ENCODE assay signal across 25 cellular contexts in genomic region chr4:6596948-6597347, GRCh38. TPM values are rescaled to one million over a fixed set of nuclear protein-coding genes. Genes with fewer than 3 reads are reported as not detected.
DNase-seq lines count a peak whose midpoint lies in the region; ATAC-seq, FAIRE-seq and TF ChIP-seq lines count a peak whose summit lies in the region.
"Had no signal": no experiment of that assay in that cellular context is flagged by ENCODE, and none has a peak within 500 bp of the region (broad histone marks: within the 10 kb centered on the region; RNA-seq: fewer than 3 reads in every experiment).

No MANE protein-coding gene starts in this region.

- TF ChIP-seq POLR2A in K562 (conservative IDR thresholded peaks at IDR 0.05), result no peak

- H3F3A ChIP-seq in OCI-LY1 (ENCODE audit: insufficient read depth, low read length), result no peaks in the 10 kb centered on the region

- no peaks in the 10 kb centered on the region for H3K79me2 ChIP-seq in OCI-LY1 (ENCODE audit: insufficient read depth, low read length)
- no peaks in the 10 kb centered on the region for H3K79me2 ChIP-seq in K562 (ENCODE audit: control insufficient read depth, insufficient read depth, low read length)

- intact Hi-C loops in K562 (cut with micrococcal nuclease), result no loop called here

- no peak overlapping the region for H2AFZ ChIP-seq in OCI-LY1 (ENCODE audit: low read length)
- no peak overlapping the region for H2AFZ ChIP-seq in K562 (ENCODE audit: low read depth, low read length)

- H3K9me1 ChIP-seq in K562 (ENCODE audit: control insufficient read depth, insufficient read depth, low read length), result no peaks in the 10 kb centered on the region

- no peaks in the 10 kb centered on the region for H3K9me3 ChIP-seq in BLaER1
- no peaks in the 10 kb centered on the region for H3K9me3 ChIP-seq in OCI-LY1 (ENCODE audit: low read length)
- no peaks in the 10 kb centered on the region for H3K9me3 ChIP-seq in K562 (replicated peaks; ENCODE audit: control insufficient read depth, insufficient read depth, low read depth, low read length)
- H3K9me3 ChIP-seq: A549, BE2C, Caco-2, HAP-1 had no signal

- H3K9me2 ChIP-seq in OCI-LY1 (ENCODE audit: low read depth, low read length), result no peaks in the 10 kb centered on the region

- POLR2A ChIA-PET in K562 (lab: Yijun Ruan, JAX), result interaction anchor here (0.7 to 2.1 kb wide), 2 partner anchors 9 to 438 kb away, joined by 4 to 5 read pairs; no protein-coding TSS in a partner anchor

- no TSS peak for BruUV-seq in K562 (replicated peaks; lab: Mats Ljungman, UMichigan)

- H3K4me2 ChIP-seq in BLaER1, result peak overlapping the region; percentile 86
- H3K4me2 ChIP-seq in OCI-LY1 (ENCODE audit: low read length), result no peak overlapping the region
- no peak overlapping the region for H3K4me2 ChIP-seq in K562 (ENCODE audit: insufficient read depth, low read length)
- H3K4me2 ChIP-seq: A549 had no signal

- no peak for TF ChIP-seq EP300 in K562 (IDR thresholded peaks at IDR 0.05; ENCODE audit: low read length)

- WGBS in K562 (ENCODE audit: insufficient coverage, low coverage, missing lambda C conversion rate), result 75% methylated on average over 9 of the region's 17 CpGs

- DNase-seq in K562 (ENCODE audit: extremely low read depth in 1 of 4, low spot score in 3 of 4) (no peak), GM13976 (ENCODE audit: low spot score) (no peak)
- no peak for DNase-seq in stimulated activated CD4-positive, alpha-beta T cell treated with anti-CD3 and anti-CD28 coated beads, Interleukin-15, amount 100 ng/mL, for 24 hours
- DNase-seq: 8988T; ACHN; AML-193; BE2C; Caco-2; CD4-positive, CD25-positive, alpha-beta regulatory T cell; CD8-positive, alpha-beta T cell; DMS79; EL; GDM1; GOT3; HFFc6 had no signal

- H4K20me1 ChIP-seq in BLaER1 (no peaks in the 10 kb centered on the region), OCI-LY1 (ENCODE audit: insufficient read depth, low read length) (no peaks in the 10 kb centered on the region), K562 (replicated peaks; ENCODE audit: control insufficient read depth, insufficient read depth, low read length) (peaks cover 6% of the 10 kb centered on the region; the same call in 1 of the 2 replicates)

- no peak for TF ChIP-seq RAD21 in K562 (CRISPR knock-in tag; conservative IDR thresholded peaks at IDR 0.05 in 1 of 2, IDR thresholded peaks at IDR 0.05 in 1 of 2)

- peak overlapping the region; percentile 84 for H3K27ac ChIP-seq in BLaER1
- peak overlapping the region; percentile 91 for H3K27ac ChIP-seq in OCI-LY1 (ENCODE audit: low read depth, low read length, poor library complexity, severe bottlenecking)
- H3K27ac ChIP-seq in K562 (ENCODE audit: extremely low read depth, low read depth, low read length), result no peak overlapping the region
- H3K27ac ChIP-seq in temporal lobe (ENCODE audit: low read depth, low read length), result peak overlapping the region; percentile 50
- H3K27ac ChIP-seq: A549, C4-2B had no signal

- H3K9ac ChIP-seq in BLaER1 (0 out of 2 replicates have a peak overlapping the region, but pooled peaks have one; percentile 3), OCI-LY1 (ENCODE audit: low read length) (no peak overlapping the region), K562 (ENCODE audit: insufficient read depth in 1 of 2, low read depth in 2 of 2, low read length in 2 of 2) (peak overlapping the region in 1 of 2 experiments; percentile 33; a peak in 1 of 4 replicates)

- H3K36me3 ChIP-seq in BLaER1 (peaks cover 25% of the 10 kb centered on the region), OCI-LY1 (ENCODE audit: insufficient read depth, low read length) (no peaks in the 10 kb centered on the region), K562 (ENCODE audit: control insufficient read depth, insufficient read depth, low read length) (no peaks in the 10 kb centered on the region; the same call in 2 of the 3 replicates)
- H3K36me3 ChIP-seq: BE2C, HAP-1 had no signal

- no peak for TF ChIP-seq CTCF in OCI-LY1 (IDR thresholded peaks at IDR 0.05; ENCODE audit: low read length)
- no peak for TF ChIP-seq CTCF in K562 (IDR thresholded peaks at IDR 0.05 in 2 of 3, conservative IDR thresholded peaks at IDR 0.05 in 1 of 3; ENCODE audit: insufficient read depth in 2 of 3, low read depth in 1 of 3, low read length in 3 of 3)
- no peak for TF ChIP-seq CTCF in GM13976 (IDR thresholded peaks at IDR 0.05; ENCODE audit: borderline replicate concordance, control extremely low read depth, extremely low read depth, insufficient read depth, missing control alignments)

- H3K4me3 ChIP-seq in BLaER1, result no peak overlapping the region
- H3K4me3 ChIP-seq in OCI-LY1 (ENCODE audit: low read depth, low read length, poor library complexity, severe bottlenecking), result no peak overlapping the region
- no peak overlapping the region for H3K4me3 ChIP-seq in K562
- H3K4me3 ChIP-seq: A549, GM12878, HAP-1 had no signal

- no peak for ATAC-seq in K562
- no peak for ATAC-seq in GM21526 (IDR thresholded peaks at IDR 0.05; ENCODE audit: low FRiP score, unreplicated experiment)
- ATAC-seq: CD8-positive, alpha-beta T cell; GM12878 had no signal

- in situ Hi-C loops in K562 (cut with MboI), result no loop called here
- in situ Hi-C loops in GM13976 (cut with MboI; ENCODE audit: low sequenced_read_pairs, unreplicated experiment), result no loop called here

- CTCF ChIA-PET in K562 (lab: Yijun Ruan, JAX; ENCODE audit: low intra/inter-chr PET ratio), result no interaction called here

- no peaks in the 10 kb centered on the region for H3K27me3 ChIP-seq in BLaER1
- no peaks in the 10 kb centered on the region for H3K27me3 ChIP-seq in OCI-LY1 (ENCODE audit: insufficient read depth, low read length)
- no peaks in the 10 kb centered on the region for H3K27me3 ChIP-seq in K562 (ENCODE audit: control insufficient read depth in 2 of 2, insufficient read depth in 2 of 2, low read length in 2 of 2)
- H3K27me3 ChIP-seq: BE2C had no signal

- FAIRE-seq in K562 (lab: Jason Lieb, UNC), result no peak
- FAIRE-seq: A549, GM12878, GM18507, H54 had no signal

- H3K4me1 ChIP-seq in BLaER1 (peaks cover 63% of the 10 kb centered on the region), OCI-LY1 (ENCODE audit: insufficient read depth, low read length, severe bottlenecking) (peaks cover 35% of the 10 kb centered on the region), K562 (replicated peaks in 1 of 2; ENCODE audit: control insufficient read depth in 2 of 2, insufficient read depth in 2 of 2, low read length in 2 of 2) (peaks cover 7 to 32% of the 10 kb centered on the region in 2 experiments; a peak in 4 of 5 replicates)
- H3K4me1 ChIP-seq: A549, BE2C, Caco-2, HAP-1 had no signal

TF ChIP-seq in K562, 482 proteins besides CTCF, POLR2A, EP300 and RAD21:
- 0 out of 2 replicates have a peak, but pooled peaks have one; percentile 42 for TF ChIP-seq POLR2G (IDR thresholded peaks at IDR 0.05; ENCODE audit: low read depth, low read length)
- no peak for TF ChIP-seq ATF3 (IDR thresholded peaks at IDR 0.05)
- TF ChIP-seq ATF3 (CRISPR knock-in tag; conservative IDR thresholded peaks at IDR 0.05), result no peak
- no peak for TF ChIP-seq STAT5A (IDR thresholded peaks at IDR 0.05; ENCODE audit: borderline replicate concordance, low read length)
TF ChIP-seq in K562: peak in this region for 1.

RNA-seq across cellular contexts. Expression of gene MAN2B2, which starts 22.0 kb away (rescaled TPM):
- total RNA-seq in K562 (2011; cell fraction: chromatin; rRNA removed; ENCODE audit: low replicate concordance), result 7.7 and 16.2 TPM in 2 replicates
- total RNA-seq in K562 (2011; cell fraction: nucleolus; rRNA removed), result 17.6 and 18.3 TPM in 2 replicates
- total RNA-seq in K562 (2011; cell fraction: nucleoplasm; rRNA removed), result 12.6 TPM in 2 replicates
- total RNA-seq in K562 (2014; rRNA removed) (5.3 and 6.0 TPM in 2 replicates), K562 (2014; rRNA removed; fragmentation: Illumina TruSeq; extraction: Trizol) (1.7 TPM in 2 replicates), K562 (2015; rRNA removed; fragmentation: Illumina TruSeq; extraction: Trizol) (3.8 and 4.1 TPM in 2 replicates), K562 (2021) (8.5 and 8.8 TPM in 2 replicates), temporal lobe (5.4 TPM)
- polyA plus RNA-seq in K562 (2011; rRNA removed) (2.5 and 3.7 TPM in 2 replicates), K562 (2014; fragmentation: Illumina TruSeq; extraction: Trizol) (3.7 and 4.8 TPM in 2 replicates), K562 (2014; fragmentation: Nextera tagmentation; extraction: Ambion mirVana) (under 1 TPM; 0.21 to 0.27 TPM), K562 (2014; rRNA removed) (4.2 and 4.9 TPM in 2 replicates)
- 3.8 and 8.3 TPM in 2 replicates for polyA plus RNA-seq in K562 (2011; cell fraction: cytosol; rRNA removed)
- 8.0 and 12.5 TPM in 2 replicates for polyA plus RNA-seq in K562 (2011; cell fraction: nucleus; rRNA removed)
- 5.9 and 18.3 TPM in 2 replicates for polyA plus RNA-seq in K562 (2012)
- polyA minus RNA-seq in K562 (2011; rRNA and poly(A)+ RNA removed), result 2.5 and 3.6 TPM in 2 replicates
- polyA minus RNA-seq in K562 (2011; cell fraction: cytosol; rRNA and poly(A)+ RNA removed), result 6.9 and 13.0 TPM in 2 replicates
- 5.7 and 6.0 TPM in 2 replicates for polyA minus RNA-seq in K562 (2011; cell fraction: nucleus; rRNA and poly(A)+ RNA removed)

RNA-seq across cellular contexts. Expression of gene MRFAP1, which starts 43.5 kb away (rescaled TPM):
- 15.5 and 27.2 TPM in 2 replicates for total RNA-seq in K562 (2011; cell fraction: chromatin; rRNA removed; ENCODE audit: low replicate concordance)
- total RNA-seq in K562 (2011; cell fraction: nucleolus; rRNA removed), result 14.7 and 15.3 TPM in 2 replicates
- total RNA-seq in K562 (2011; cell fraction: nucleoplasm; rRNA removed), result 23.0 and 24.2 TPM in 2 replicates
- total RNA-seq in K562 (2014; rRNA removed) (147 and 234 TPM in 2 replicates), K562 (2014; rRNA removed; fragmentation: Illumina TruSeq; extraction: Trizol) (151 and 173 TPM in 2 replicates), K562 (2015; rRNA removed; fragmentation: Illumina TruSeq; extraction: Trizol) (163 and 171 TPM in 2 replicates), K562 (2021) (257 and 270 TPM in 2 replicates), temporal lobe (96.1 TPM)
- polyA plus RNA-seq in K562 (2011; rRNA removed) (123 and 143 TPM in 2 replicates), K562 (2014; fragmentation: Illumina TruSeq; extraction: Trizol) (185 and 221 TPM in 2 replicates), K562 (2014; fragmentation: Nextera tagmentation; extraction: Ambion mirVana) (10 to 100 TPM; 46.0 to 59.9 TPM), K562 (2014; rRNA removed) (251 and 255 TPM in 2 replicates)
- polyA plus RNA-seq in K562 (2011; cell fraction: cytosol; rRNA removed), result 93.5 and 146 TPM in 2 replicates
- polyA plus RNA-seq in K562 (2011; cell fraction: nucleus; rRNA removed), result 74.4 and 83.5 TPM in 2 replicates
- polyA plus RNA-seq in K562 (2012), result 285 and 344 TPM in 2 replicates
- 49.7 and 58.2 TPM in 2 replicates for polyA minus RNA-seq in K562 (2011; rRNA and poly(A)+ RNA removed)
- 37.6 and 63.5 TPM in 2 replicates for polyA minus RNA-seq in K562 (2011; cell fraction: cytosol; rRNA and poly(A)+ RNA removed)
- 13.9 and 29.2 TPM in 2 replicates for polyA minus RNA-seq in K562 (2011; cell fraction: nucleus; rRNA and poly(A)+ RNA removed)
